ENCODE assay signal across 7 cellular contexts in the genomic region with DNA sequence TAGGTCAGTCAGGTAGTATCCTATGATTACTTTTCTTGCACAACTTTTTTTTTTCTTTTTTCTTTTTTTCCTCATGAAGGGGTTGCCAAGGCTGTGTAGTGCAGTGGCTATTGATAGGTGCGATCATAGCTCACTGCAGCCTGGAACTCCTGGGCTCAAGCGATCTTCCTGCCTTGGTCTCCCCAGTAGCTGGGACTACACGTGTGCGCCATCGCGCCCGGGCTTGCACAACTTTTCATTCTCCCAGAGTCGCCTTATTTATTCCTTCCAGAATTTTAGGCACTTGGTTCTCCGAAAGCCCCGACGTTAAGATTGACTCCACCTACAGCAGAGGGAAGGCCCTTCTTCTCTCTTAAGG. TPM values are rescaled to one million over a fixed set of nuclear protein-coding genes. Genes with fewer than 3 reads are reported as not detected.
DNase-seq lines count a peak whose midpoint lies in the region; ATAC-seq and TF ChIP-seq lines count a peak whose summit lies in the region.

No MANE protein-coding gene starts in this region.

- no TSS peak for BruUV-seq in IMR-90 (replicated peaks; lab: Mats Ljungman, UMichigan)

- peak overlapping the region; percentile 17; the same call in 1 of the 2 replicates for H3K4ac ChIP-seq in IMR-90 (ENCODE audit: low read depth, low read length)

- H3K27me3 ChIP-seq in IMR-90 (ENCODE audit: control insufficient read depth, insufficient read depth, low read length): no peaks in the 10 kb centered on the region
- no peaks in the 10 kb centered on the region for H3K27me3 ChIP-seq in ascending aorta
- H3K27me3 ChIP-seq in kidney epithelial cell (ENCODE audit: control insufficient read depth, insufficient read depth, low read length): no peaks in the 10 kb centered on the region

- ATAC-seq in IMR-90 (ENCODE audit: low read depth): no peak
- no peak for ATAC-seq in GM18498 (IDR thresholded peaks at IDR 0.05; ENCODE audit: unreplicated experiment)
- no peak for ATAC-seq in GM19324 (IDR thresholded peaks at IDR 0.05; ENCODE audit: low FRiP score, unreplicated experiment)

- no peak overlapping the region for H3K14ac ChIP-seq in IMR-90 (replicated peaks; ENCODE audit: low read depth, low read length)

- no peak for TF ChIP-seq POLR2A in IMR-90 (IDR thresholded peaks at IDR 0.05; ENCODE audit: low read depth, low read length)

- no peak overlapping the region for H3K18ac ChIP-seq in IMR-90 (ENCODE audit: low read depth, low read length)

- POLR2A ChIA-PET in IMR-90 (lab: Charles Lee; ENCODE audit: unreplicated experiment): no interaction called here

- no peaks in the 10 kb centered on the region for H4K20me1 ChIP-seq in IMR-90 (ENCODE audit: insufficient read depth, low read length)

- in situ Hi-C loops in IMR-90 (cut with MboI; ENCODE audit: low sequenced_read_pairs): no loop called here

- intact Hi-C loops in IMR-90 (cut with micrococcal nuclease) (loop anchor here (10.0 kb wide), 1 partner anchor 308 kb away; no protein-coding TSS in a partner anchor), ascending aorta (cut with DNase I) (loop anchor here (2.0 to 10.0 kb wide), 3 partner anchors 40 to 1948 kb away; partner anchors contain the start of genes ZNF350 and ZNF577)

- DNase-seq in IMR-90: no peak
- DNase-seq in ascending aorta (ENCODE audit: low spot score in 2 of 2): no peak
- no peak for DNase-seq in kidney epithelial cell (ENCODE audit: low read depth)
- DNase-seq in NCI-H2081 (lab: John Stamatoyannopoulos, UW): no peak

- peak overlapping the region; percentile 76 for H3K4me3 ChIP-seq in IMR-90 (ENCODE audit: insufficient read depth, low read depth, low read length)
- H3K4me3 ChIP-seq in ascending aorta: peak overlapping the region; percentile 81 to 87
- peak overlapping the region; percentile 99 for H3K4me3 ChIP-seq in kidney epithelial cell (ENCODE audit: low read depth, low read length)

- no peak overlapping the region for H3K27ac ChIP-seq in IMR-90 (ENCODE audit: insufficient read depth, low read length)
- H3K27ac ChIP-seq in ascending aorta: peak overlapping the region; percentile 70 to 71
- peak overlapping the region; percentile 76 for H3K27ac ChIP-seq in temporal lobe (ENCODE audit: low read depth, low read length)

- 10% methylated on average over 4 of the region's 11 CpGs; no CpG with 5 or more reads in 1 of the 2 experiments for WGBS in IMR-90 (ENCODE audit: extremely low coverage in 2 of 2, insufficient read length in 1 of 2), 2 experiments

- no peak overlapping the region for H2BK5ac ChIP-seq in IMR-90 (ENCODE audit: low read depth, low read length, poor library complexity, severe bottlenecking)

- H2AK9ac ChIP-seq in IMR-90 (replicated peaks; ENCODE audit: low read depth, low read length, poor library complexity): peak overlapping the region; percentile 4

- no peak overlapping the region for H2AK5ac ChIP-seq in IMR-90 (ENCODE audit: low read depth, low read length)

- no peak overlapping the region for H3K23ac ChIP-seq in IMR-90 (ENCODE audit: low read depth, low read length)

- H3K79me1 ChIP-seq in IMR-90 (ENCODE audit: low read depth in 1 of 2, low read length in 2 of 2): peaks cover 10 to 14% of the 10 kb centered on the region in 2 experiments

- peak overlapping the region; percentile 85 for H3K4me2 ChIP-seq in IMR-90 (ENCODE audit: low read depth, low read length)

- H3K9me3 ChIP-seq in IMR-90 (ENCODE audit: control insufficient read depth, insufficient read depth, low read length) (peaks cover 18% of the 10 kb centered on the region), ascending aorta (peaks cover 16 to 44% of the 10 kb centered on the region in 2 donors)

- H3K9me1 ChIP-seq in IMR-90 (ENCODE audit: insufficient read depth, low read length): no peaks in the 10 kb centered on the region

- dilution Hi-C loops in IMR-90 (cut with HindIII; ENCODE audit: low sequenced_read_pairs, unreplicated experiment): no loop called here

- CTCF ChIA-PET in IMR-90 (lab: Yijun Ruan, JAX): no interaction called here

- H4K91ac ChIP-seq in IMR-90 (ENCODE audit: insufficient read depth, low read depth, low read length): no peak overlapping the region

- no peak overlapping the region for H3K56ac ChIP-seq in IMR-90 (ENCODE audit: extremely low read depth, insufficient read depth, low read length)

- peak overlapping the region; percentile 50 to 92; a peak in 2 of 4 replicates for H4K8ac ChIP-seq in IMR-90 (ENCODE audit: low read depth in 2 of 2, low read length in 2 of 2)

- H3K4me1 ChIP-seq in IMR-90 (ENCODE audit: control insufficient read depth, insufficient read depth, low read length) (no peaks in the 10 kb centered on the region), ascending aorta (peaks cover 0 to 6% of the 10 kb centered on the region in 2 donors)

- no peak overlapping the region; the same call in 1 of the 2 replicates for H3K9ac ChIP-seq in IMR-90 (ENCODE audit: low read depth, low read length)

- peak overlapping the region; percentile 94 for H2AFZ ChIP-seq in IMR-90 (replicated peaks; ENCODE audit: low read length, poor library complexity)

- no peak for TF ChIP-seq RAD21 in IMR-90 (IDR thresholded peaks at IDR 0.05; ENCODE audit: low read length)

- no peak overlapping the region for H2BK15ac ChIP-seq in IMR-90 (ENCODE audit: low read depth, low read length)

- H2BK20ac ChIP-seq in IMR-90 (ENCODE audit: low read depth, low read length): no peak overlapping the region

- no peak overlapping the region for H2BK120ac ChIP-seq in IMR-90 (ENCODE audit: low read depth, low read length)

- 0 out of 2 replicates have a peak, but pooled peaks cover 2% of the 10 kb centered on the region for H3K36me3 ChIP-seq in IMR-90 (ENCODE audit: control insufficient read depth, insufficient read depth, low read length)
- peaks cover 16 to 20% of the 10 kb centered on the region in 2 donors for H3K36me3 ChIP-seq in ascending aorta
- H3K36me3 ChIP-seq in kidney epithelial cell (ENCODE audit: control insufficient read depth, insufficient read depth, low read length): no peaks in the 10 kb centered on the region

- peak overlapping the region; percentile 92 for H4K5ac ChIP-seq in IMR-90 (ENCODE audit: low read depth, low read length)

- no peak for TF ChIP-seq CTCF in IMR-90 (conservative IDR thresholded peaks at IDR 0.05; ENCODE audit: low read depth, low read length)
- no peak for TF ChIP-seq CTCF in ascending aorta (IDR thresholded peaks at IDR 0.05)
- no peak for TF ChIP-seq CTCF in kidney epithelial cell (IDR thresholded peaks at IDR 0.05; ENCODE audit: insufficient read depth, low read length, poor library complexity, severe bottlenecking)

TF ChIP-seq in IMR-90, 13 proteins besides CTCF, POLR2A, EP300 and RAD21:
- peak; percentile 2; the same call in 1 of the 2 replicates for TF ChIP-seq CEBPB (IDR thresholded peaks at IDR 0.05; ENCODE audit: low read depth, low read length)
- no peak for TF ChIP-seq FOS (IDR thresholded peaks at IDR 0.05; ENCODE audit: low read depth, low read length)
- TF ChIP-seq MXI1 (IDR thresholded peaks at IDR 0.05; ENCODE audit: borderline replicate concordance, low read depth, low read length): 0 out of 2 replicates have a peak, but pooled peaks have one; percentile 9

RNA-seq across cellular contexts. Expression of gene ZNF613, which starts 0.9 kb away (rescaled TPM):
- total RNA-seq in IMR-90 (2012; rRNA removed) (7.8 and 10.4 TPM in 2 replicates), ascending aorta (4.0 TPM), kidney epithelial cell (3.4 and 5.8 TPM in 2 replicates), temporal lobe (9.6 TPM)
- polyA plus RNA-seq in IMR-90 (2012; rRNA removed): 2.3 and 3.3 TPM in 2 replicates
- 0.73 and 0.78 TPM in 2 replicates for polyA plus RNA-seq in IMR-90 (2012; cell fraction: cytosol; rRNA removed)
- 0.60 and 3.6 TPM in 2 replicates for polyA plus RNA-seq in IMR-90 (2012; cell fraction: nucleus; rRNA removed; ENCODE audit: low replicate concordance)

RNA-seq across cellular contexts. Expression of gene ZNF649, which starts 21.6 kb away (rescaled TPM):
- total RNA-seq in IMR-90 (2012; rRNA removed): 9.2 and 10.4 TPM in 2 replicates
- polyA plus RNA-seq in IMR-90 (2012; rRNA removed): 1.5 and 1.9 TPM in 2 replicates
- 0.42 and 0.57 TPM in 2 replicates for polyA plus RNA-seq in IMR-90 (2012; cell fraction: cytosol; rRNA removed)
- polyA plus RNA-seq in IMR-90 (2012; cell fraction: nucleus; rRNA removed; ENCODE audit: low replicate concordance): 0.23 and 1.8 TPM in 2 replicates
- total RNA-seq in ascending aorta: 4.7 TPM
- 10.3 and 10.6 TPM in 2 replicates for total RNA-seq in kidney epithelial cell
- 21.6 TPM for total RNA-seq in temporal lobe

RNA-seq across cellular contexts. Expression of gene ZNF577, which starts 38.7 kb away (rescaled TPM):
- total RNA-seq in IMR-90 (2012; rRNA removed) (2.9 and 4.4 TPM in 2 replicates), ascending aorta (3.8 TPM), kidney epithelial cell (4.0 and 10.2 TPM in 2 replicates), temporal lobe (24.6 TPM)
- 4.0 and 5.8 TPM in 2 replicates for polyA plus RNA-seq in IMR-90 (2012; rRNA removed)
- 1.5 and 1.6 TPM in 2 replicates for polyA plus RNA-seq in IMR-90 (2012; cell fraction: cytosol; rRNA removed)
- polyA plus RNA-seq in IMR-90 (2012; cell fraction: nucleus; rRNA removed; ENCODE audit: low replicate concordance): 6.4 and 46.3 TPM in 2 replicates
